In genomic region chr5:12125895-12126294, GRCh38 we compare ENCODE assay signal across 23 cellular contexts.
DNase-seq lines count a peak whose midpoint lies in the region; ATAC-seq and TF ChIP-seq lines count a peak whose summit lies in the region.
"Had no signal": no experiment of that assay in that cellular context is flagged by ENCODE, and none has a peak within 500 bp of the region (broad histone marks: within the 10 kb centered on the region; RNA-seq: fewer than 3 reads in every experiment).

No MANE protein-coding gene starts in this region.

- H2BK5ac ChIP-seq in neuronal stem cell (ENCODE audit: low read length) = no peak overlapping the region

- H3K79me1 ChIP-seq in neuronal stem cell (ENCODE audit: low read depth, low read length) = no peaks in the 10 kb centered on the region

- no peak overlapping the region for H2BK15ac ChIP-seq in neuronal stem cell (ENCODE audit: low read length)

- peaks cover 4% of the 10 kb centered on the region; the same call in 1 of the 3 replicates for H3K9me3 Mint-ChIP-seq in GM23338

- WGBS in neuronal stem cell (ENCODE audit: extremely low coverage in 2 of 2, insufficient read length in 2 of 2, insufficient replicate concordance in 1 of 2), 2 donors = no CpG with 5 or more reads among the region's 7 CpGs

- no peaks in the 10 kb centered on the region for H3K27me3 ChIP-seq in GM23338 (ENCODE audit: insufficient read depth)
- H3K27me3 ChIP-seq in neuronal stem cell (ENCODE audit: control insufficient read depth in 3 of 3, insufficient read depth in 3 of 3, low read depth in 1 of 3, low read length in 3 of 3) = no peaks in the 10 kb centered on the region
- H3K27me3 ChIP-seq: BE2C; BLaER1 treated with 17β-estradiol and CSF1 and Interleukin-3, amounts not matched to agents 10 nM and 100 nM had no signal

- TF ChIP-seq CTCF in GM23338 (conservative IDR thresholded peaks at IDR 0.05; ENCODE audit: low read depth in 2 of 2) = no peak

- H2AFZ ChIP-seq in GM23338 (peak overlapping the region; percentile 52; the same call in 1 of the 2 replicates), neuronal stem cell (ENCODE audit: low read length) (peak overlapping the region; percentile 75)

- no peak overlapping the region for H4K8ac ChIP-seq in neuronal stem cell (ENCODE audit: low read depth, low read length)

- no peak overlapping the region for H3K18ac ChIP-seq in neuronal stem cell (ENCODE audit: low read length)

- H3K4me3 ChIP-seq in GM23338 = no peak overlapping the region
- no peak overlapping the region for H3K4me3 ChIP-seq in neuronal stem cell (ENCODE audit: low read length in 2 of 2)
- H3K4me3 ChIP-seq: A549; BLaER1 treated with 17β-estradiol and CSF1 and Interleukin-3, amounts not matched to agents 10 nM and 100 nM; HAP-1 had no signal

- DNase-seq in SHP77 (lab: John Stamatoyannopoulos, UW) (peak; percentile 10 to 31), SHP77 treated with DMSO at 0.1 percent for 48 hours (lab: John Stamatoyannopoulos, UW) (no peak), GM23338 (ENCODE audit: low spot score) (no peak), SK-N-DZ (ENCODE audit: low spot score) (peak; percentile 43), neuronal stem cell (ENCODE audit: low spot score) (no peak), NCI-H2029 treated with DMSO at 0.1 percent for 48 hours (lab: John Stamatoyannopoulos, UW) (no peak)
- DNase-seq in activated naive CD4-positive, alpha-beta T cell treated with anti-CD3 and anti-CD28 coated beads, Interleukin-2, amount 50 U/mL, for 16 hours = no peak
- DNase-seq: 8988T; ACHN; AML-193; BE2C; Calu3; CD4-positive, alpha-beta T cell; COR-L47; DMS53; DMS79 treated with DMSO at 0.1 percent for 48 hours; GOT3; HFFc6 had no signal

- H4K20me1 ChIP-seq in GM23338 (replicated peaks; ENCODE audit: insufficient read depth) = no peaks in the 10 kb centered on the region
- H4K20me1 ChIP-seq: BLaER1 treated with 17β-estradiol and CSF1 and Interleukin-3, amounts not matched to agents 10 nM and 100 nM had no signal

- H3F3A ChIP-seq in GM23338 (replicated peaks; ENCODE audit: low read depth) = no peaks in the 10 kb centered on the region

- ATAC-seq in GM23338 (no peak), GM21381 (IDR thresholded peaks at IDR 0.05; ENCODE audit: unreplicated experiment) (no peak)
- ATAC-seq: A549 had no signal

- H2BK120ac ChIP-seq in neuronal stem cell (ENCODE audit: low read depth, low read length) = no peak overlapping the region

- H3K23ac ChIP-seq in neuronal stem cell (ENCODE audit: low read depth, low read length, poor library complexity) = no peak overlapping the region

- H3K4me1 Mint-ChIP-seq in GM23338 = no peaks in the 10 kb centered on the region; the same call in 2 of the 3 replicates
- H3K4me1 Mint-ChIP-seq: CD14-positive monocyte had no signal

- no peak overlapping the region for H2AK5ac ChIP-seq in neuronal stem cell (ENCODE audit: low read depth, low read length)

- H3K27ac Mint-ChIP-seq in GM23338 = no peak overlapping the region
- H3K27ac Mint-ChIP-seq: CD14-positive monocyte; CD4-positive, alpha-beta T cell; HFFc6 had no signal

- no peaks in the 10 kb centered on the region for H3K79me2 ChIP-seq in GM23338 (replicated peaks; ENCODE audit: insufficient read depth)

- no peak overlapping the region for H3K4me2 ChIP-seq in GM23338
- H3K4me2 ChIP-seq in neuronal stem cell (ENCODE audit: insufficient read depth, low read length, poor library complexity, severe bottlenecking) = no peak overlapping the region
- H3K4me2 ChIP-seq: A549; BLaER1 treated with 17β-estradiol and CSF1 and Interleukin-3, amounts not matched to agents 10 nM and 100 nM had no signal

- H3K4me1 ChIP-seq in GM23338 (ENCODE audit: insufficient read depth) = no peaks in the 10 kb centered on the region
- no peaks in the 10 kb centered on the region for H3K4me1 ChIP-seq in neuronal stem cell (ENCODE audit: control insufficient read depth in 2 of 2, insufficient read depth in 1 of 2, low read depth in 1 of 2, low read length in 2 of 2)
- H3K4me1 ChIP-seq: A549; BE2C; BLaER1 treated with 17β-estradiol and CSF1 and Interleukin-3, amounts not matched to agents 10 nM and 100 nM; HAP-1 had no signal

- no peak overlapping the region for H3K4ac ChIP-seq in neuronal stem cell (ENCODE audit: low read length)

- no peak overlapping the region for H3K14ac ChIP-seq in neuronal stem cell (ENCODE audit: low read length)

- no peaks in the 10 kb centered on the region for H3K27me3 Mint-ChIP-seq in GM23338 (ENCODE audit: insufficient read depth, low read depth, poor library complexity)
- H3K27me3 Mint-ChIP-seq: CD4-positive, alpha-beta T cell had no signal

- no peak overlapping the region for H3K27ac ChIP-seq in GM23338 (ENCODE audit: low read depth)
- H3K27ac ChIP-seq in neuronal stem cell (replicated peaks; ENCODE audit: low read length) = no peak overlapping the region
- H3K27ac ChIP-seq: A549; BLaER1 treated with 17β-estradiol and CSF1 and Interleukin-3, amounts not matched to agents 10 nM and 100 nM had no signal

- no peak overlapping the region for H2BK12ac ChIP-seq in neuronal stem cell (ENCODE audit: low read length)

- H3K36me3 ChIP-seq in GM23338 (ENCODE audit: insufficient read depth) = no peaks in the 10 kb centered on the region
- no peaks in the 10 kb centered on the region for H3K36me3 ChIP-seq in neuronal stem cell (replicated peaks in 1 of 2; ENCODE audit: control insufficient read depth in 2 of 2, insufficient read depth in 2 of 2, low read length in 2 of 2)
- H3K36me3 ChIP-seq: BE2C; BLaER1 treated with 17β-estradiol and CSF1 and Interleukin-3, amounts not matched to agents 10 nM and 100 nM; HAP-1 had no signal

- H4K91ac ChIP-seq in neuronal stem cell (ENCODE audit: low read depth, low read length, poor library complexity) = no peak overlapping the region

- H3K9ac ChIP-seq in neuronal stem cell (ENCODE audit: low read depth, low read length, poor library complexity) = no peak overlapping the region
- H3K9ac ChIP-seq: BLaER1 treated with 17β-estradiol and CSF1 and Interleukin-3, amounts not matched to agents 10 nM and 100 nM had no signal

- no peak overlapping the region for H3K4me3 Mint-ChIP-seq in GM23338
- H3K4me3 Mint-ChIP-seq: CD14-positive monocyte; CD4-positive, alpha-beta T cell; HFFc6 had no signal

- no peaks in the 10 kb centered on the region for H3K36me3 Mint-ChIP-seq in GM23338 (ENCODE audit: low read depth)
- H3K36me3 Mint-ChIP-seq: CD14-positive monocyte had no signal

- H3K9me2 ChIP-seq in GM23338 (ENCODE audit: insufficient read depth) = 0 out of 2 replicates have a peak, but pooled peaks cover 7% of the 10 kb centered on the region

- no peaks in the 10 kb centered on the region for H3K9me3 ChIP-seq in neuronal stem cell (replicated peaks in 1 of 2; ENCODE audit: control insufficient read depth in 2 of 2, insufficient read depth in 1 of 2, low read depth in 1 of 2, low read length in 2 of 2)
- H3K9me3 ChIP-seq: BE2C, HAP-1 had no signal

TF ChIP-seq in GM23338, 12 proteins besides CTCF, POLR2A, EP300 and RAD21 (continues in another document):
- no peak for TF ChIP-seq JUNB (IDR thresholded peaks at IDR 0.05; ENCODE audit: unreplicated experiment)
- TF ChIP-seq EZH2phosphoT487 (IDR thresholded peaks at IDR 0.05; ENCODE audit: unreplicated experiment) = no peak
- TF ChIP-seq REST (IDR thresholded peaks at IDR 0.05; ENCODE audit: unreplicated experiment) = no peak
- no peak for TF ChIP-seq STAT1 (IDR thresholded peaks at IDR 0.05; ENCODE audit: unreplicated experiment)
- no peak for TF ChIP-seq ETS1 (IDR thresholded peaks at IDR 0.05)
- no peak for TF ChIP-seq CREB1 (CRISPR knock-in tag; IDR thresholded peaks at IDR 0.05; ENCODE audit: low read depth)
- no peak for TF ChIP-seq ZNF331 (CRISPR knock-in tag; IDR thresholded peaks at IDR 0.05; ENCODE audit: low read depth)
- TF ChIP-seq ZNF114 (CRISPR knock-in tag; IDR thresholded peaks at IDR 0.05) = no peak
- TF ChIP-seq POLR2AphosphoS5 (IDR thresholded peaks at IDR 0.05; ENCODE audit: low read depth) = no peak
- no peak for TF ChIP-seq EZH2 (IDR thresholded peaks at IDR 0.05; ENCODE audit: low read depth, unreplicated experiment)

Comparison
In these comparisons a context has a peak if more than half of its experiments do, and no peak if none do; other contexts are left out.
1. DNase-seq: peak in SHP77 (2 of 2) and SK-N-DZ (single experiment); none in SHP77 treated with DMSO at 0.1 percent for 48 hours (single experiment), GM23338 (single experiment), neuronal stem cell (single experiment), activated naive CD4-positive, alpha-beta T cell treated with anti-CD3 and anti-CD28 coated beads, Interleukin-2, amount 50 U/mL, for 16 hours (single experiment) and NCI-H2029 treated with DMSO at 0.1 percent for 48 hours (single experiment).